8 cellular contexts compared by ENCODE assay signal in genomic region chr19:19053508-19054314, GRCh38. TPM values are rescaled to one million over a fixed set of nuclear protein-coding genes. Genes with fewer than 3 reads are reported as not detected.
A peak's percentile ranks its signal among the peaks of the same experiment; 100 is the strongest.
DNase-seq lines count a peak whose midpoint lies in the region; ATAC-seq and TF ChIP-seq lines count a peak whose summit lies in the region.

No MANE protein-coding gene starts in this region.

- H3K36me3 ChIP-seq in fibroblast of lung (ENCODE audit: control insufficient read depth, insufficient read depth, low read length): peaks cover 33% of the 10 kb centered on the region
- H3K36me3 ChIP-seq in neural progenitor cell: no peaks in the 10 kb centered on the region
- H3K36me3 ChIP-seq in vagina: peaks cover 0 to 54% of the 10 kb centered on the region in 2 donors

- H2AFZ ChIP-seq in fibroblast of lung (ENCODE audit: low read length) (no peak overlapping the region), neural progenitor cell (replicated peaks) (no peak overlapping the region)

- H3K4me1 ChIP-seq in fibroblast of lung (ENCODE audit: control insufficient read depth, extremely low read depth, insufficient read depth, low read length) (no peaks in the 10 kb centered on the region), neural progenitor cell (no peaks in the 10 kb centered on the region), vagina (no peaks in the 10 kb centered on the region)

- H3K36me3 Mint-ChIP-seq in neural progenitor cell: peaks cover 7% of the 10 kb centered on the region

- H3K27ac ChIP-seq in fibroblast of lung (ENCODE audit: insufficient read depth, low read length) (no peak overlapping the region), neural progenitor cell (no peak overlapping the region), vagina (no peak overlapping the region)

- H3K9ac ChIP-seq in fibroblast of lung (ENCODE audit: insufficient read depth, low read length) (no peak overlapping the region), neural progenitor cell (no peak overlapping the region)

- no peaks in the 10 kb centered on the region for H3K9me3 Mint-ChIP-seq in neural progenitor cell

- H3K79me2 ChIP-seq in fibroblast of lung (ENCODE audit: control insufficient read depth, insufficient read depth, low read length) (no peaks in the 10 kb centered on the region), neural progenitor cell (ENCODE audit: low read depth) (no peaks in the 10 kb centered on the region)

- no peak for TF ChIP-seq POLR2A in vagina (IDR thresholded peaks at IDR 0.05)

- H3K4me3 ChIP-seq in fibroblast of lung (replicated peaks in 1 of 4; ENCODE audit: control extremely low read depth in 1 of 4, insufficient read depth in 1 of 4, low read depth in 3 of 4, low read length in 4 of 4) (no peak overlapping the region), neural progenitor cell (no peak overlapping the region), vagina (no peak overlapping the region)

- peak overlapping the region; percentile 35 for H3K4me3 Mint-ChIP-seq in neural progenitor cell

- H4K20me1 ChIP-seq in fibroblast of lung (ENCODE audit: control insufficient read depth, extremely low read depth, insufficient read depth, low read length) (peaks cover 1% of the 10 kb centered on the region), neural progenitor cell (ENCODE audit: low read depth) (no peaks in the 10 kb centered on the region)

- H3K9me3 ChIP-seq in fibroblast of lung (ENCODE audit: control insufficient read depth, insufficient read depth, low read depth, low read length): no peaks in the 10 kb centered on the region
- no peaks in the 10 kb centered on the region for H3K9me3 ChIP-seq in neural progenitor cell (ENCODE audit: low read depth)
- no peaks in the 10 kb centered on the region for H3K9me3 ChIP-seq in vagina

- H3K4me1 Mint-ChIP-seq in neural progenitor cell: no peaks in the 10 kb centered on the region

- peak overlapping the region; percentile 53 for H3K27ac Mint-ChIP-seq in neural progenitor cell

- peaks cover 3% of the 10 kb centered on the region for H3K27me3 Mint-ChIP-seq in neural progenitor cell (ENCODE audit: insufficient read depth, low read depth)

- H3K27me3 ChIP-seq in fibroblast of lung (ENCODE audit: control insufficient read depth, insufficient read depth, low read length): no peaks in the 10 kb centered on the region
- H3K27me3 ChIP-seq in neural progenitor cell: no peaks in the 10 kb centered on the region
- H3K27me3 ChIP-seq in vagina: no peaks in the 10 kb centered on the region

- no peak for ATAC-seq in GM21619 (IDR thresholded peaks at IDR 0.05; ENCODE audit: unreplicated experiment)

- peak; percentile 62 to 67 for TF ChIP-seq CTCF in fibroblast of lung (conservative IDR thresholded peaks at IDR 0.05 in 1 of 2, IDR thresholded peaks at IDR 0.05 in 1 of 2; ENCODE audit: low read depth in 1 of 2, low read length in 2 of 2)
- peak; percentile 91 for TF ChIP-seq CTCF in neural progenitor cell (IDR thresholded peaks at IDR 0.05)
- peak; percentile 38 to 49 (median 41) for TF ChIP-seq CTCF in vagina (IDR thresholded peaks at IDR 0.05)

- H3K4me2 ChIP-seq in fibroblast of lung (ENCODE audit: extremely low read depth, insufficient read depth, low read length) (no peak overlapping the region), neural progenitor cell (no peak overlapping the region)

- DNase-seq in DMS153 treated with DMSO at 0.1 percent for 48 hours (lab: John Stamatoyannopoulos, UW; ENCODE audit: unreplicated experiment) (peak; percentile 17), DMS153 (lab: John Stamatoyannopoulos, UW) (no peak), NCI-H2029 (lab: John Stamatoyannopoulos, UW) (peak; percentile 61), activated T-cell treated with anti-CD3 and anti-CD28 coated beads for 48 hours (ENCODE audit: low read depth) (peak; percentile 46), fibroblast of lung (ENCODE audit: low read depth in 2 of 2) (peak in 1 of 2 donors; percentile 63), neural progenitor cell (ENCODE audit: low spot score) (peak; percentile 91), vagina (ENCODE audit: extremely low spot score in 2 of 2) (no peak)

- H3F3A ChIP-seq in neural progenitor cell (ENCODE audit: low read depth): no peaks in the 10 kb centered on the region

- intact Hi-C loops in vagina (cut with DNase I): no loop called here

RNA-seq across cellular contexts. Expression of gene SLC25A42, which starts 10.1 kb away (rescaled TPM):
- 4.9 and 7.1 TPM in 2 replicates for total RNA-seq in fibroblast of lung
- 3.5 and 3.6 TPM in 2 replicates for polyA plus RNA-seq in fibroblast of lung
- 5.6 and 5.9 TPM in 2 replicates for polyA plus RNA-seq in fibroblast of lung (2012)
- 4.8 and 11.4 TPM in 2 replicates for polyA minus RNA-seq in fibroblast of lung (ENCODE audit: low replicate concordance)
- 4.0 and 6.2 TPM in 2 replicates for total RNA-seq in neural progenitor cell (ENCODE audit: low replicate concordance)
- 6.6 TPM for total RNA-seq in vagina

RNA-seq across cellular contexts. Expression of gene ARMC6, which starts 20.3 kb away (rescaled TPM):
- 25.7 and 35.8 TPM in 2 replicates for total RNA-seq in fibroblast of lung
- 14.0 and 23.0 TPM in 2 replicates for polyA plus RNA-seq in fibroblast of lung
- 23.4 and 37.8 TPM in 2 replicates for polyA plus RNA-seq in fibroblast of lung (2012)
- polyA minus RNA-seq in fibroblast of lung (ENCODE audit: low replicate concordance): 70.0 and 82.4 TPM in 2 replicates
- 18.1 and 35.0 TPM in 2 replicates for total RNA-seq in neural progenitor cell (ENCODE audit: low replicate concordance)
- total RNA-seq in vagina: 26.5 TPM

RNA-seq across cellular contexts. Expression of gene SUGP2, which starts 20.4 kb away (rescaled TPM):
- total RNA-seq in fibroblast of lung: 24.7 and 31.4 TPM in 2 replicates
- polyA plus RNA-seq in fibroblast of lung: 29.2 and 32.9 TPM in 2 replicates
- 28.6 and 32.3 TPM in 2 replicates for polyA plus RNA-seq in fibroblast of lung (2012)
- polyA minus RNA-seq in fibroblast of lung (ENCODE audit: low replicate concordance): 12.9 and 26.8 TPM in 2 replicates
- 123 and 125 TPM in 2 replicates for total RNA-seq in neural progenitor cell (ENCODE audit: low replicate concordance)
- total RNA-seq in vagina: 57.9 TPM

Comparison
In these comparisons a context has a peak if more than half of its experiments do, and no peak if none do; other contexts are left out.
1. DNase-seq: peak in DMS153 treated with DMSO at 0.1 percent for 48 hours (single experiment), NCI-H2029 (single experiment), activated T-cell treated with anti-CD3 and anti-CD28 coated beads for 48 hours (single experiment) and neural progenitor cell (single experiment); none in DMS153 (single experiment) and vagina (0 of 2).
2. CTCF ChIP-seq: peak in every context shown above with its lines; median percentile 91 in neural progenitor cell; 64 in fibroblast of lung; 41 in vagina.